9 cellular contexts compared by ENCODE assay signal in the genomic region with DNA sequence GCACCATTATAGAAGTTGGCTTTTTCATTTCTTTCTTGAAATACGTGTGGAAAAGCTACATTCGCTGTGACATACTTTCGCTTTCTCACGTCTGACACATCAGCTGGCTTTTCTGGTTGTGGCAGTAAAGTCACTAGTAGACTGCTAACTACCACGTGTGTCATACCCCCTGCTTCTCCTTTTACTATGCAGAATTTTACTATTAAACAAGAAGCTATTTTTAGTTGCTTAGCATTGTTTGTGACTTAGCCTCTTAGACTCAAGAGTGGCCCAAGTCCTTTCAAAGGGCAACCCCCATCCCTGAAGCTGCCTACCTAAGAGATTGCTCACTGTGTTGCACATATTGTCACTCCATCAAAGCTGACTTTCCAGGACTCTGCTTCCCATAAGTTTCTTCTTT. TPM values are rescaled to one million over a fixed set of nuclear protein-coding genes. Genes with fewer than 3 reads are reported as not detected.
DNase-seq lines count a peak whose midpoint lies in the region; ATAC-seq, FAIRE-seq and TF ChIP-seq lines count a peak whose summit lies in the region.
"Had no signal": no experiment of that assay in that cellular context is flagged by ENCODE, and none has a peak within 500 bp of the region (broad histone marks: within the 10 kb centered on the region; RNA-seq: fewer than 3 reads in every experiment).

No MANE protein-coding gene starts in this region.

- H3K27me3 Mint-ChIP-seq in activated naive CD8-positive, alpha-beta T cell treated with anti-CD3 and anti-CD28 coated beads, Interleukin-2, amount 50 U/mL, for 24 hours: no peaks in the 10 kb centered on the region

- no peaks in the 10 kb centered on the region for H3K27me3 ChIP-seq in OCI-LY1 (ENCODE audit: insufficient read depth, low read length)
- no peaks in the 10 kb centered on the region for H3K27me3 ChIP-seq in tibial artery
- no peaks in the 10 kb centered on the region for H3K27me3 ChIP-seq in aorta (ENCODE audit: control insufficient read depth in 1 of 2, insufficient read depth in 2 of 2, low read length in 1 of 2)

- H3K4me1 ChIP-seq in OCI-LY1 (ENCODE audit: insufficient read depth, low read length, severe bottlenecking) (no peaks in the 10 kb centered on the region), tibial artery (no peaks in the 10 kb centered on the region), aorta (ENCODE audit: control insufficient read depth in 1 of 2, insufficient read depth in 2 of 2, low read length in 2 of 2) (no peaks in the 10 kb centered on the region)

- peak; percentile 58 for FAIRE-seq in GM12892 (lab: Jason Lieb, UNC)

- no peak overlapping the region for H2AFZ ChIP-seq in OCI-LY1 (ENCODE audit: low read length)

- no peaks in the 10 kb centered on the region for H3F3A ChIP-seq in OCI-LY1 (ENCODE audit: insufficient read depth, low read length)

- H3K27ac Mint-ChIP-seq in activated naive CD8-positive, alpha-beta T cell treated with anti-CD3 and anti-CD28 coated beads, Interleukin-2, amount 50 U/mL, for 24 hours: peak overlapping the region; percentile 92

- H3K9me3 ChIP-seq in OCI-LY1 (ENCODE audit: low read length) (no peaks in the 10 kb centered on the region), tibial artery (no peaks in the 10 kb centered on the region), aorta (ENCODE audit: control insufficient read depth, low read length) (no peaks in the 10 kb centered on the region)

- no peak for TF ChIP-seq CTCF in OCI-LY1 (IDR thresholded peaks at IDR 0.05; ENCODE audit: low read length)
- no peak for TF ChIP-seq CTCF in tibial artery (IDR thresholded peaks at IDR 0.05)

- H3K9me2 ChIP-seq in OCI-LY1 (ENCODE audit: low read depth, low read length): no peaks in the 10 kb centered on the region

- H3K36me3 Mint-ChIP-seq in activated naive CD8-positive, alpha-beta T cell treated with anti-CD3 and anti-CD28 coated beads, Interleukin-2, amount 50 U/mL, for 24 hours (ENCODE audit: low read depth): peaks cover 17% of the 10 kb centered on the region

- peak; percentile 1 for DNase-seq in GM12892 (ENCODE audit: insufficient read length)
- DNase-seq in activated naive CD8-positive, alpha-beta T cell treated with anti-CD3 and anti-CD28 coated beads, Interleukin-2, amount 50 U/mL, for 24 hours: peak; percentile 40
- DNase-seq in pons (ENCODE audit: low spot score): peak; percentile 6
- no peak for DNase-seq in tibial artery
- no peak for DNase-seq in aorta
- DNase-seq in COLO668 (lab: John Stamatoyannopoulos, UW; ENCODE audit: unreplicated experiment): no peak

- ATAC-seq in HG02571 (IDR thresholded peaks at IDR 0.05; ENCODE audit: unreplicated experiment) (peak; percentile 65), aorta (ENCODE audit: low FRiP score) (no peak)
- peak; percentile 88 for ATAC-seq in activated naive CD8-positive, alpha-beta T cell treated with anti-CD3 and anti-CD28 coated beads, Interleukin-2, amount 50 U/mL, for 24 hours

- no peak overlapping the region for H3K27ac ChIP-seq in OCI-LY1 (ENCODE audit: low read depth, low read length, poor library complexity, severe bottlenecking)
- no peak overlapping the region for H3K27ac ChIP-seq in tibial artery
- no peak overlapping the region for H3K27ac ChIP-seq in aorta (ENCODE audit: low read depth in 1 of 2, low read length in 2 of 2)

- H3K4me3 ChIP-seq in OCI-LY1 (ENCODE audit: low read depth, low read length, poor library complexity, severe bottlenecking): no peak overlapping the region
- peak overlapping the region in 1 of 2 donors; percentile 4 for H3K4me3 ChIP-seq in tibial artery
- H3K4me3 ChIP-seq in aorta (ENCODE audit: low read length in 2 of 2): peak overlapping the region in 1 of 2 donors; percentile 14

- H4K20me1 ChIP-seq in OCI-LY1 (ENCODE audit: insufficient read depth, low read length): no peaks in the 10 kb centered on the region

- 34 to 36% methylated on average over 5 of the region's 5 CpGs for WGBS in aorta, 2 donors

- H3K79me2 ChIP-seq in OCI-LY1 (ENCODE audit: insufficient read depth, low read length): no peaks in the 10 kb centered on the region

- intact Hi-C loops in tibial artery (cut with DNase I; ENCODE audit: low total_unique reads) (no loop called here), aorta (cut with DNase I) (no loop called here)

- TF ChIP-seq POLR2A in GM12892 (IDR thresholded peaks at IDR 0.05; ENCODE audit: low read depth, low read length): no peak

- H3K36me3 ChIP-seq in OCI-LY1 (ENCODE audit: insufficient read depth, low read length) (no peaks in the 10 kb centered on the region), tibial artery (no peaks in the 10 kb centered on the region), aorta (ENCODE audit: control insufficient read depth in 1 of 2, insufficient read depth in 2 of 2, low read length in 1 of 2) (no peaks in the 10 kb centered on the region)

- no peak overlapping the region for H3K9ac ChIP-seq in OCI-LY1 (ENCODE audit: low read length)

- H3K9me3 Mint-ChIP-seq in activated naive CD8-positive, alpha-beta T cell treated with anti-CD3 and anti-CD28 coated beads, Interleukin-2, amount 50 U/mL, for 24 hours: no peaks in the 10 kb centered on the region

- peaks cover 54% of the 10 kb centered on the region for H3K4me1 Mint-ChIP-seq in activated naive CD8-positive, alpha-beta T cell treated with anti-CD3 and anti-CD28 coated beads, Interleukin-2, amount 50 U/mL, for 24 hours

- H3K4me2 ChIP-seq in OCI-LY1 (ENCODE audit: low read length): peak overlapping the region; percentile 15; the same call in 1 of the 2 replicates

- H3K4me3 Mint-ChIP-seq in activated naive CD8-positive, alpha-beta T cell treated with anti-CD3 and anti-CD28 coated beads, Interleukin-2, amount 50 U/mL, for 24 hours: peak overlapping the region; percentile 79

RNA-seq across cellular contexts. Expression of a gene that starts 2.1 kb away (rescaled TPM):
- not detected for polyA plus RNA-seq in GM12892 (2012; ENCODE audit: missing spikeins)
- total RNA-seq in aorta: not detected
- polyA plus RNA-seq in aorta: not detected
- total RNA-seq: SK-MEL-5 had no signal

Comparison
In these comparisons a context has a peak if more than half of its experiments do, and no peak if none do; other contexts are left out.
1. DNase-seq: peak in GM12892 (single experiment), activated naive CD8-positive, alpha-beta T cell treated with anti-CD3 and anti-CD28 coated beads, Interleukin-2, amount 50 U/mL, for 24 hours (single experiment) and pons (single experiment); none in tibial artery (0 of 2), aorta (0 of 2) and COLO668 (single experiment).